In genomic region chr15:44726568-44727461, GRCh38 we compare ENCODE assay signal across 1 cellular context.
A peak's percentile ranks its signal among the peaks of the same experiment; 100 is the strongest.
TF ChIP-seq lines count a peak whose summit lies in the region.

No MANE protein-coding gene starts in this region.

TF ChIP-seq in GM23338, 12 proteins besides CTCF, POLR2A, EP300 and RAD21 (continued from another document):
- TF ChIP-seq, protein P1, sequence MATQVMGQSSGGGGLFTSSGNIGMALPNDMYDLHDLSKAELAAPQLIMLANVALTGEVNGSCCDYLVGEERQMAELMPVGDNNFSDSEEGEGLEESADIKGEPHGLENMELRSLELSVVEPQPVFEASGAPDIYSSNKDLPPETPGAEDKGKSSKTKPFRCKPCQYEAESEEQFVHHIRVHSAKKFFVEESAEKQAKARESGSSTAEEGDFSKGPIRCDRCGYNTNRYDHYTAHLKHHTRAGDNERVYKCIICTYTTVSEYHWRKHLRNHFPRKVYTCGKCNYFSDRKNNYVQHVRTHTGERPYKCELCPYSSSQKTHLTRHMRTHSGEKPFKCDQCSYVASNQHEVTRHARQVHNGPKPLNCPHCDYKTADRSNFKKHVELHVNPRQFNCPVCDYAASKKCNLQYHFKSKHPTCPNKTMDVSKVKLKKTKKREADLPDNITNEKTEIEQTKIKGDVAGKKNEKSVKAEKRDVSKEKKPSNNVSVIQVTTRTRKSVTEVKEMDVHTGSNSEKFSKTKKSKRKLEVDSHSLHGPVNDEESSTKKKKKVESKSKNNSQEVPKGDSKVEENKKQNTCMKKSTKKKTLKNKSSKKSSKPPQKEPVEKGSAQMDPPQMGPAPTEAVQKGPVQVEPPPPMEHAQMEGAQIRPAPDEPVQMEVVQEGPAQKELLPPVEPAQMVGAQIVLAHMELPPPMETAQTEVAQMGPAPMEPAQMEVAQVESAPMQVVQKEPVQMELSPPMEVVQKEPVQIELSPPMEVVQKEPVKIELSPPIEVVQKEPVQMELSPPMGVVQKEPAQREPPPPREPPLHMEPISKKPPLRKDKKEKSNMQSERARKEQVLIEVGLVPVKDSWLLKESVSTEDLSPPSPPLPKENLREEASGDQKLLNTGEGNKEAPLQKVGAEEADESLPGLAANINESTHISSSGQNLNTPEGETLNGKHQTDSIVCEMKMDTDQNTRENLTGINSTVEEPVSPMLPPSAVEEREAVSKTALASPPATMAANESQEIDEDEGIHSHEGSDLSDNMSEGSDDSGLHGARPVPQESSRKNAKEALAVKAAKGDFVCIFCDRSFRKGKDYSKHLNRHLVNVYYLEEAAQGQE (IDR thresholded peaks at IDR 0.05; ENCODE audit: unreplicated experiment) = no peak
- peak; percentile 42 for TF ChIP-seq POLR2AphosphoS5 (IDR thresholded peaks at IDR 0.05; ENCODE audit: low read depth)
